ENCODE assay signal across 22 cellular contexts in the genomic region with DNA sequence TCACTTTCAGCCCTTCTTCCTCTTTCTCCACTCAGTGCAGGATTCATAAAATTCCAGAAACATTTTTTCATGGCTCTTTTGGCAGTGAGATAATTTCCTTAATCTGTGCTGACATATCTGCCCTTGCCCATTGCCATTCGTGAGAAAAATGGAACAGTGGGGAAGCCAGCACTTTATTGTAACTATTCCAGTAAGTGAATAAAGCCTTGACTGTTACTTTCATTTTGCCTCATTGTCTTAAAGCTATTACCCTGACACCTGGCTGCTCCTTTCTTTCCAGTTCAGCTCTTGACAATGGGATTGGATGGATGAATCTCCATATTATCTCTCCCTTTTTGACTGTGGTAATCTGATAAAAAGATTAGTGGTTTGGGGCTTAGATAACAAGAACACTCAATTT.
DNase-seq lines count a peak whose midpoint lies in the region; ATAC-seq and TF ChIP-seq lines count a peak whose summit lies in the region.
"Had no signal": no experiment of that assay in that cellular context is flagged by ENCODE, and none has a peak within 500 bp of the region (broad histone marks: within the 10 kb centered on the region; RNA-seq: fewer than 3 reads in every experiment).

No MANE protein-coding gene starts in this region.

- ATAC-seq in GM18505 (IDR thresholded peaks at IDR 0.05; ENCODE audit: unreplicated experiment) = no peak
- ATAC-seq: activated CD8-positive, alpha-beta memory T cell treated with anti-CD3 and anti-CD28 coated beads, Interleukin-2, amount 10 ng/mL, durations not matched to agents 7 days and 5 days; body of pancreas; effector memory CD8-positive, alpha-beta T cell; right cardiac atrium had no signal

- DNase-seq in NCI-H2107 treated with DMSO at 0.1 percent for 48 hours (lab: John Stamatoyannopoulos, UW; ENCODE audit: unreplicated experiment) (peak; percentile 51), NCI-H2107 (lab: John Stamatoyannopoulos, UW) (no peak), NCI-H69 (lab: John Stamatoyannopoulos, UW) (peak; percentile 53), chondrocyte (ENCODE audit: low spot score) (no peak), osteocyte (ENCODE audit: extremely low spot score, unreplicated experiment) (no peak), NOMO-1 (lab: John Stamatoyannopoulos, UW; ENCODE audit: unreplicated experiment in 2 of 2) (no peak), NCI-H446 (lab: John Stamatoyannopoulos, UW) (no peak)
- DNase-seq: activated CD4-positive, alpha-beta T cell treated with anti-CD3 and anti-CD28 coated beads, Interleukin-2, amount 10 ng/mL, durations not matched to agents 24 days and 14 days; activated CD8-positive, alpha-beta memory T cell treated with anti-CD3 and anti-CD28 coated beads, Interleukin-2, amount 10 ng/mL, durations not matched to agents 7 days and 5 days; AML-193; body of pancreas; CD8-positive, alpha-beta memory T cell; effector memory CD8-positive, alpha-beta T cell; mammary epithelial cell; NCI-H1092 treated with DMSO at 0.1 percent for 48 hours; right cardiac atrium; stimulated activated CD4-positive, alpha-beta T cell treated with anti-CD3 and anti-CD28 coated beads, Interleukin-12 subunit alpha, Interleukin-12 subunit beta, amount 100 ng/mL, for 4 hours; transverse colon had no signal

- H3K27ac Mint-ChIP-seq in chondrocyte (ENCODE audit: unreplicated experiment) (peak overlapping the region; percentile 67), osteocyte (ENCODE audit: unreplicated experiment) (peak overlapping the region; percentile 36)
- H3K27ac Mint-ChIP-seq: activated CD4-positive, alpha-beta T cell treated with anti-CD3 and anti-CD28 coated beads, Interleukin-2, amount 10 ng/mL, durations not matched to agents 24 days and 14 days; activated CD8-positive, alpha-beta memory T cell treated with anti-CD3 and anti-CD28 coated beads, Interleukin-2, amount 10 ng/mL, durations not matched to agents 7 days and 5 days; activated naive CD4-positive, alpha-beta T cell treated with anti-CD3 and anti-CD28 coated beads, Interleukin-2, amount 50 U/mL, for 24 hours; activated T-helper 1 cell treated with anti-CD3 and anti-CD28 coated beads, Interleukin-12 subunit alpha, Interleukin-12 subunit beta, Interleukin-2, Interleukin-4 antibody, amounts not matched to agents 30 ng/mL and 10 ng/mL and 1 ng/mL, durations not matched to agents 14 hours and 24 hours and 36 hours; effector memory CD8-positive, alpha-beta T cell; stimulated activated naive CD8-positive, alpha-beta T cell treated with anti-CD3 and anti-CD28 coated beads, Interleukin-15, Interleukin-2, amounts not matched to agents 100 ng/mL and 50 ng/mL, for 24 hours had no signal

- H3K4me3 Mint-ChIP-seq in chondrocyte (ENCODE audit: unreplicated experiment) (peak overlapping the region; percentile 20), osteocyte (ENCODE audit: unreplicated experiment) (no peak overlapping the region)
- H3K4me3 Mint-ChIP-seq: activated CD4-positive, alpha-beta T cell treated with anti-CD3 and anti-CD28 coated beads, Interleukin-2, amount 10 ng/mL, durations not matched to agents 24 days and 14 days; activated CD8-positive, alpha-beta memory T cell treated with anti-CD3 and anti-CD28 coated beads, Interleukin-2, amount 10 ng/mL, durations not matched to agents 7 days and 5 days; activated naive CD4-positive, alpha-beta T cell treated with anti-CD3 and anti-CD28 coated beads, Interleukin-2, amount 50 U/mL, for 24 hours; activated T-helper 1 cell treated with anti-CD3 and anti-CD28 coated beads, Interleukin-12 subunit alpha, Interleukin-12 subunit beta, Interleukin-2, Interleukin-4 antibody, amounts not matched to agents 30 ng/mL and 10 ng/mL and 1 ng/mL, durations not matched to agents 14 hours and 24 hours and 36 hours; CD8-positive, alpha-beta memory T cell; effector memory CD8-positive, alpha-beta T cell; stimulated activated naive CD8-positive, alpha-beta T cell treated with anti-CD3 and anti-CD28 coated beads, Interleukin-15, Interleukin-2, amounts not matched to agents 100 ng/mL and 50 ng/mL, for 24 hours had no signal

- H3K4me1 Mint-ChIP-seq in chondrocyte (ENCODE audit: low read depth) = peaks cover 14% of the 10 kb centered on the region
- H3K4me1 Mint-ChIP-seq in osteocyte (ENCODE audit: unreplicated experiment) = peaks cover 10% of the 10 kb centered on the region
- H3K4me1 Mint-ChIP-seq: activated CD4-positive, alpha-beta T cell treated with anti-CD3 and anti-CD28 coated beads, Interleukin-2, amount 10 ng/mL, durations not matched to agents 24 days and 14 days; activated CD8-positive, alpha-beta memory T cell treated with anti-CD3 and anti-CD28 coated beads, Interleukin-2, amount 10 ng/mL, durations not matched to agents 7 days and 5 days; activated naive CD4-positive, alpha-beta T cell treated with anti-CD3 and anti-CD28 coated beads, Interleukin-2, amount 50 U/mL, for 24 hours; CD8-positive, alpha-beta memory T cell had no signal

- TF ChIP-seq CTCF in chondrocyte (IDR thresholded peaks at IDR 0.05) (no peak), osteocyte (IDR thresholded peaks at IDR 0.05) (no peak)

- no peak for TF ChIP-seq POLR2A in GM18505 (IDR thresholded peaks at IDR 0.05; ENCODE audit: borderline replicate concordance, extremely low read depth, insufficient read depth, insufficient read length)

- H3K36me3 Mint-ChIP-seq in chondrocyte (ENCODE audit: low read depth) = no peaks in the 10 kb centered on the region
- H3K36me3 Mint-ChIP-seq in osteocyte (ENCODE audit: unreplicated experiment) = no peaks in the 10 kb centered on the region
- H3K36me3 Mint-ChIP-seq: activated CD8-positive, alpha-beta memory T cell treated with anti-CD3 and anti-CD28 coated beads, Interleukin-2, amount 10 ng/mL, durations not matched to agents 7 days and 5 days; activated naive CD4-positive, alpha-beta T cell treated with anti-CD3 and anti-CD28 coated beads, Interleukin-2, amount 50 U/mL, for 24 hours; CD8-positive, alpha-beta memory T cell had no signal

- H3K9me3 Mint-ChIP-seq in chondrocyte (ENCODE audit: low read depth) (no peaks in the 10 kb centered on the region), osteocyte (ENCODE audit: unreplicated experiment) (no peaks in the 10 kb centered on the region)
- H3K9me3 Mint-ChIP-seq: activated CD4-positive, alpha-beta T cell treated with anti-CD3 and anti-CD28 coated beads, Interleukin-2, amount 10 ng/mL, durations not matched to agents 24 days and 14 days had no signal

- H3K27me3 Mint-ChIP-seq in chondrocyte (ENCODE audit: low read depth) (no peaks in the 10 kb centered on the region), osteocyte (ENCODE audit: unreplicated experiment) (no peaks in the 10 kb centered on the region)
- H3K27me3 Mint-ChIP-seq: activated CD4-positive, alpha-beta T cell treated with anti-CD3 and anti-CD28 coated beads, Interleukin-2, amount 10 ng/mL, durations not matched to agents 24 days and 14 days; activated CD8-positive, alpha-beta memory T cell treated with anti-CD3 and anti-CD28 coated beads, Interleukin-2, amount 10 ng/mL, durations not matched to agents 7 days and 5 days; activated naive CD4-positive, alpha-beta T cell treated with anti-CD3 and anti-CD28 coated beads, Interleukin-2, amount 50 U/mL, for 24 hours; CD8-positive, alpha-beta memory T cell; effector memory CD8-positive, alpha-beta T cell; stimulated activated naive CD8-positive, alpha-beta T cell treated with anti-CD3 and anti-CD28 coated beads, Interleukin-15, Interleukin-2, amounts not matched to agents 100 ng/mL and 50 ng/mL, for 24 hours had no signal

Comparison
In these comparisons a context has a peak if more than half of its experiments do, and no peak if none do; other contexts are left out.
1. DNase-seq: peak in NCI-H2107 treated with DMSO at 0.1 percent for 48 hours (single experiment) and NCI-H69 (single experiment); none in NCI-H2107 (single experiment), chondrocyte (single experiment), osteocyte (single experiment), NOMO-1 (0 of 2) and NCI-H446 (0 of 2).